ENCODE assay signal across 1 cellular context in the genomic region with DNA sequence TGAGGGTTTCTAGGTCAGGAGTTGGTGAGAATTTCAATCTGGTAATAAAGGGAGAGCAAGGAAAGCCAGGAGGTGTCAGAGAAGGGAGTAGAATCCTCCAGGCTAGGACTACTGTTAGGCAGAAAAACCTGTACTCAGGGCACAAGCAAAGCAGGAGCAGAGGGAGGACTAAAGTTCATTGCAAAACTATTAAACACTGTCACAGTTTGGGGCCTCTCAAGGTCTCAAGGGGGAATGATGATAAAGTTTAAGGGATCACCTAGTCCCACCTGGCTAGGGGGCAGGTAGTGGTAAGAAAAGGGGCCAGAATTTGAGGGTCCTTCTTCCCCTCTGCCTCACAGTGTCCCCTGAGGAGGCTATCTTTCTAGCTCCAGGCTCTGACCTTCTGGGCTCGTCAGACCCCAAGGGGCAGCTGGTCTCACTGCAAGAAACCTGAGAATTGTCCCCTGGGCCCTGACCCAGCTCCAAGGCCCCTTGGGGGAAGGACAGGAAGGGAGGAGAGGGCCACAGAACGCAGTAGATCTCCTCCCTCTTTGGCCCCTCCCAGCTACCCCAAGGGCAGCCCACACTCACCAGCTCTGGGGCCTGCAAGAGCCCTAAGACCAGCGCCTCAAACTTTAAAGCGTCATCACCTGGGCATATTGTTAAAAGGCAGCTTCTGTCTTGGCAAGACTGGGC.
TF ChIP-seq lines count a peak whose summit lies in the region.

No MANE protein-coding gene starts in this region.

TF ChIP-seq in GM12878, 131 proteins besides CTCF, POLR2A, EP300 and RAD21 (continued from another document):
- TF ChIP-seq, protein P1, sequence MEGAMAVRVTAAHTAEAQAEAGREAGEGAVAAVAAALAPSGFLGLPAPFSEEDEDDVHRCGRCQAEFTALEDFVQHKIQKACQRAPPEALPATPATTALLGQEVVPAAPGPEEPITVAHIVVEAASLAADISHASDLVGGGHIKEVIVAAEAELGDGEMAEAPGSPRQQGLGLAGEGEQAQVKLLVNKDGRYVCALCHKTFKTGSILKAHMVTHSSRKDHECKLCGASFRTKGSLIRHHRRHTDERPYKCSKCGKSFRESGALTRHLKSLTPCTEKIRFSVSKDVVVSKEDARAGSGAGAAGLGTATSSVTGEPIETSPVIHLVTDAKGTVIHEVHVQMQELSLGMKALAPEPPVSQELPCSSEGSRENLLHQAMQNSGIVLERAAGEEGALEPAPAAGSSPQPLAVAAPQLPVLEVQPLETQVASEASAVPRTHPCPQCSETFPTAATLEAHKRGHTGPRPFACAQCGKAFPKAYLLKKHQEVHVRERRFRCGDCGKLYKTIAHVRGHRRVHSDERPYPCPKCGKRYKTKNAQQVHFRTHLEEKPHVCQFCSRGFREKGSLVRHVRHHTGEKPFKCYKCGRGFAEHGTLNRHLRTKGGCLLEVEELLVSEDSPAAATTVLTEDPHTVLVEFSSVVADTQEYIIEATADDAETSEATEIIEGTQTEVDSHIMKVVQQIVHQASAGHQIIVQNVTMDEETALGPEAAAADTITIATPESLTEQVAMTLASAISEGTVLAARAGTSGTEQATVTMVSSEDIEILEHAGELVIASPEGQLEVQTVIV (IDR thresholded peaks at IDR 0.05; ENCODE audit: borderline replicate concordance, partially characterized antibody): no peak
- no peak for TF ChIP-seq EZH2 (IDR thresholded peaks at IDR 0.05; ENCODE audit: borderline replicate concordance, control insufficient read depth, low read depth, low read length)
- TF ChIP-seq, protein P2, sequence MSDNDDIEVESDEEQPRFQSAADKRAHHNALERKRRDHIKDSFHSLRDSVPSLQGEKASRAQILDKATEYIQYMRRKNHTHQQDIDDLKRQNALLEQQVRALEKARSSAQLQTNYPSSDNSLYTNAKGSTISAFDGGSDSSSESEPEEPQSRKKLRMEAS (IDR thresholded peaks at IDR 0.05; ENCODE audit: low read depth, low read length): no peak
- TF ChIP-seq ZNF217 (IDR thresholded peaks at IDR 0.05): no peak
- TF ChIP-seq BMI1 (IDR thresholded peaks at IDR 0.05; ENCODE audit: borderline replicate concordance): no peak
- no peak for TF ChIP-seq RUNX3 (IDR thresholded peaks at IDR 0.05; ENCODE audit: low read length)
- TF ChIP-seq, protein P3, sequence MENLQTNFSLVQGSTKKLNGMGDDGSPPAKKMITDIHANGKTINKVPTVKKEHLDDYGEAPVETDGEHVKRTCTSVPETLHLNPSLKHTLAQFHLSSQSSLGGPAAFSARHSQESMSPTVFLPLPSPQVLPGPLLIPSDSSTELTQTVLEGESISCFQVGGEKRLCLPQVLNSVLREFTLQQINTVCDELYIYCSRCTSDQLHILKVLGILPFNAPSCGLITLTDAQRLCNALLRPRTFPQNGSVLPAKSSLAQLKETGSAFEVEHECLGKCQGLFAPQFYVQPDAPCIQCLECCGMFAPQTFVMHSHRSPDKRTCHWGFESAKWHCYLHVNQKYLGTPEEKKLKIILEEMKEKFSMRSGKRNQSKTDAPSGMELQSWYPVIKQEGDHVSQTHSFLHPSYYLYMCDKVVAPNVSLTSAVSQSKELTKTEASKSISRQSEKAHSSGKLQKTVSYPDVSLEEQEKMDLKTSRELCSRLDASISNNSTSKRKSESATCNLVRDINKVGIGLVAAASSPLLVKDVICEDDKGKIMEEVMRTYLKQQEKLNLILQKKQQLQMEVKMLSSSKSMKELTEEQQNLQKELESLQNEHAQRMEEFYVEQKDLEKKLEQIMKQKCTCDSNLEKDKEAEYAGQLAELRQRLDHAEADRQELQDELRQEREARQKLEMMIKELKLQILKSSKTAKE (IDR thresholded peaks at IDR 0.05; ENCODE audit: low read depth, poor library complexity, severe bottlenecking): no peak
- no peak for TF ChIP-seq TCF12 (IDR thresholded peaks at IDR 0.05; ENCODE audit: low read depth, low read length)
- no peak for TF ChIP-seq ZSCAN29 (IDR thresholded peaks at IDR 0.05)
- peak; percentile 35; the same call in 1 of the 2 replicates for TF ChIP-seq TAF1 (IDR thresholded peaks at IDR 0.05; ENCODE audit: borderline replicate concordance, low read depth, low read length)
